In genomic region chr6:43090557-43090952, GRCh38 we compare ENCODE assay signal across 11 cellular contexts. TPM values are rescaled to one million over a fixed set of nuclear protein-coding genes. Genes with fewer than 3 reads are reported as not detected.
DNase-seq lines count a peak whose midpoint lies in the region; ATAC-seq and TF ChIP-seq lines count a peak whose summit lies in the region.
"Had no signal": no experiment of that assay in that cellular context is flagged by ENCODE, and none has a peak within 500 bp of the region (broad histone marks: within the 10 kb centered on the region; RNA-seq: fewer than 3 reads in every experiment).

No MANE protein-coding gene starts in this region.

- TF ChIP-seq CTCF in HCT116 (IDR thresholded peaks at IDR 0.05 in 2 of 3, conservative IDR thresholded peaks at IDR 0.05 in 1 of 3; ENCODE audit: borderline replicate concordance in 1 of 3, insufficient read depth in 1 of 3, low read depth in 2 of 3, low read length in 2 of 3) (no peak), smooth muscle cell (IDR thresholded peaks at IDR 0.05; ENCODE audit: borderline replicate concordance, insufficient read depth, poor library complexity, severe bottlenecking) (no peak)

- RAD21 ChIA-PET in HCT116 (lab: Charles Lee; ENCODE audit: low non-redundant PET in 1 of 2, low total read pairs in 2 of 2, uncharacterized antibody in 2 of 2, unreplicated experiment in 2 of 2), result no interaction called here

- H3K4me1 ChIP-seq in HCT116 (ENCODE audit: control insufficient read depth in 1 of 2, insufficient read depth in 2 of 2, low read length in 2 of 2) (peaks cover 27 to 75% of the 10 kb centered on the region in 2 experiments), iPS-15b (ENCODE audit: control insufficient read depth, insufficient read depth, low read length) (peaks cover 38% of the 10 kb centered on the region), smooth muscle cell (ENCODE audit: low read depth) (peaks cover 52% of the 10 kb centered on the region)
- H3K4me1 ChIP-seq: ascending aorta had no signal

- H3K27ac Mint-ChIP-seq in natural killer cell treated with Interleukin-12 subunit alpha and Interleukin-12 subunit beta and Interleukin-15 and Interleukin-18, amount 100 ng/mL, for 72 hours, result no peak overlapping the region
- H3K27ac Mint-ChIP-seq: stimulated activated naive B cell treated with anti-CD40 and anti-IgM and Interleukin-4, amounts not matched to agents 10 μg/mL and 1 μg/mL and 100 μg/mL, for 72 hours had no signal

- DNase-seq in HCT116 (ENCODE audit: low read depth, low spot score) (no peak), RPMI7951 (ENCODE audit: low read depth) (peak; percentile 24), smooth muscle cell (lab: John Stamatoyannopoulos, UW; ENCODE audit: unreplicated experiment) (no peak), COLO829 (ENCODE audit: low spot score) (no peak)
- no peak for DNase-seq in natural killer cell treated with Interleukin-12 subunit alpha and Interleukin-12 subunit beta and Interleukin-15 and Interleukin-18, amount 100 ng/mL, for 72 hours (ENCODE audit: low spot score)
- DNase-seq in stimulated activated naive CD8-positive, alpha-beta T cell treated with anti-CD3 and anti-CD28 coated beads, Interleukin-15, Interleukin-2, amounts not matched to agents 100 U/mL and 50 U/mL, for 24 hours, result no peak
- DNase-seq: NCI-H187 treated with DMSO at 0.1 percent for 48 hours; stimulated activated naive B cell treated with anti-CD40 and anti-IgM and Interleukin-4, amounts not matched to agents 10 μg/mL and 1 μg/mL and 100 μg/mL, for 72 hours; SW 1271 had no signal

- intact Hi-C loops in HCT116 (cut with micrococcal nuclease), result no loop called here

- H3K27me3 Mint-ChIP-seq in natural killer cell treated with Interleukin-12 subunit alpha and Interleukin-12 subunit beta and Interleukin-15 and Interleukin-18, amount 100 ng/mL, for 72 hours, result peaks cover 0 to 3% of the 10 kb centered on the region in 2 donors
- H3K27me3 Mint-ChIP-seq: stimulated activated naive B cell treated with anti-CD40 and anti-IgM and Interleukin-4, amounts not matched to agents 10 μg/mL and 1 μg/mL and 100 μg/mL, for 72 hours had no signal

- CTCF ChIA-PET in HCT116 (lab: Charles Lee), result no interaction called here

- POLR2A ChIA-PET in HCT116 (lab: Charles Lee), result interaction anchor here (2.5 kb wide), 1 partner anchor 14 kb away, joined by 8 read pairs; the partner anchor contains the start of gene PTK7

- H3K36me3 ChIP-seq in HCT116 (ENCODE audit: control insufficient read depth in 1 of 2, insufficient read depth in 2 of 2, low read length in 2 of 2) (no peaks in the 10 kb centered on the region), iPS-15b (ENCODE audit: control insufficient read depth, insufficient read depth, low read length) (no peaks in the 10 kb centered on the region), smooth muscle cell (ENCODE audit: low read depth) (no peaks in the 10 kb centered on the region)
- H3K36me3 ChIP-seq: ascending aorta had no signal

- H3K27ac ChIP-seq in HCT116 (ENCODE audit: low read depth, low read length) (peak overlapping the region; percentile 56), smooth muscle cell (ENCODE audit: low read depth) (peak overlapping the region; percentile 84)
- H3K27ac ChIP-seq: ascending aorta had no signal

- no peak for TF ChIP-seq POLR2A in HCT116 (IDR thresholded peaks at IDR 0.05; ENCODE audit: borderline replicate concordance, extremely low read depth, insufficient read depth, insufficient read length)

- no peak; the same call in 1 of the 2 replicates for ATAC-seq in HCT116
- no peak for ATAC-seq in natural killer cell treated with Interleukin-12 subunit alpha and Interleukin-12 subunit beta and Interleukin-15 and Interleukin-18, amount 100 ng/mL, for 72 hours
- no peak for ATAC-seq in stimulated activated naive CD8-positive, alpha-beta T cell treated with anti-CD3 and anti-CD28 coated beads, Interleukin-15, Interleukin-2, amounts not matched to agents 100 U/mL and 50 U/mL, for 24 hours
- ATAC-seq: stimulated activated naive B cell treated with anti-CD40 and anti-IgM and Interleukin-4, amounts not matched to agents 10 μg/mL and 1 μg/mL and 100 μg/mL, for 72 hours had no signal

- no peak overlapping the region for H3K9ac ChIP-seq in HCT116 (ENCODE audit: low read length)
- no peak overlapping the region for H3K9ac ChIP-seq in iPS-15b (ENCODE audit: low read depth, low read length)
- peak overlapping the region; percentile 37 for H3K9ac ChIP-seq in smooth muscle cell (ENCODE audit: low read depth)

- H3K9me3 ChIP-seq in HCT116 (ENCODE audit: control insufficient read depth in 1 of 2, insufficient read depth in 1 of 2, low read depth in 1 of 2, low read length in 2 of 2) (no peaks in the 10 kb centered on the region), iPS-15b (ENCODE audit: control insufficient read depth, insufficient read depth, low read length) (no peaks in the 10 kb centered on the region), smooth muscle cell (replicated peaks; ENCODE audit: low read depth) (no peaks in the 10 kb centered on the region)
- H3K9me3 ChIP-seq: ascending aorta had no signal

- peak overlapping the region; percentile 13 for H3K4me2 ChIP-seq in HCT116 (ENCODE audit: low read length)
- H3K4me2 ChIP-seq in smooth muscle cell, result peak overlapping the region; percentile 69

- H3K4me1 Mint-ChIP-seq in natural killer cell treated with Interleukin-12 subunit alpha and Interleukin-12 subunit beta and Interleukin-15 and Interleukin-18, amount 100 ng/mL, for 72 hours (ENCODE audit: low read depth in 2 of 2), result peaks cover 5 to 10% of the 10 kb centered on the region in 2 donors

- TF ChIP-seq RAD21 in HCT116 (IDR thresholded peaks at IDR 0.05; ENCODE audit: low read depth), result no peak

- BruUV-seq in HCT116 (replicated peaks; lab: Mats Ljungman, UMichigan), result no TSS peak

- no peaks in the 10 kb centered on the region; the same call in 1 of the 2 replicates for H4K20me1 ChIP-seq in HCT116 (ENCODE audit: insufficient read depth)
- H4K20me1 ChIP-seq in smooth muscle cell (ENCODE audit: low read depth), result peaks cover 98% of the 10 kb centered on the region

- no peaks in the 10 kb centered on the region for H3K9me3 Mint-ChIP-seq in natural killer cell treated with Interleukin-12 subunit alpha and Interleukin-12 subunit beta and Interleukin-15 and Interleukin-18, amount 100 ng/mL, for 72 hours
- H3K9me3 Mint-ChIP-seq: stimulated activated naive B cell treated with anti-CD40 and anti-IgM and Interleukin-4, amounts not matched to agents 10 μg/mL and 1 μg/mL and 100 μg/mL, for 72 hours had no signal

- H3K4me3 ChIP-seq in HCT116 (replicated peaks in 1 of 2; ENCODE audit: low read depth in 1 of 2, low read length in 2 of 2), result no peak overlapping the region
- H3K4me3 ChIP-seq in iPS-15b (ENCODE audit: low read depth, low read length), result peak overlapping the region; percentile 20
- no peak overlapping the region for H3K4me3 ChIP-seq in smooth muscle cell
- H3K4me3 ChIP-seq: ascending aorta had no signal

- H3K9me2 ChIP-seq in HCT116 (ENCODE audit: insufficient read depth), result no peaks in the 10 kb centered on the region

- H3K27me3 ChIP-seq in HCT116 (ENCODE audit: insufficient read depth, low read length) (no peaks in the 10 kb centered on the region), iPS-15b (ENCODE audit: control insufficient read depth, insufficient read depth, low read length) (no peaks in the 10 kb centered on the region), smooth muscle cell (ENCODE audit: low read depth) (no peaks in the 10 kb centered on the region)
- H3K27me3 ChIP-seq: ascending aorta had no signal

- no peaks in the 10 kb centered on the region for H3K36me3 Mint-ChIP-seq in natural killer cell treated with Interleukin-12 subunit alpha and Interleukin-12 subunit beta and Interleukin-15 and Interleukin-18, amount 100 ng/mL, for 72 hours
- H3K36me3 Mint-ChIP-seq: stimulated activated naive B cell treated with anti-CD40 and anti-IgM and Interleukin-4, amounts not matched to agents 10 μg/mL and 1 μg/mL and 100 μg/mL, for 72 hours had no signal

- no peak overlapping the region for H2AFZ ChIP-seq in HCT116 (ENCODE audit: low read depth, low read length, poor library complexity, severe bottlenecking)
- no peak overlapping the region for H2AFZ ChIP-seq in smooth muscle cell (ENCODE audit: low read depth)

- WGBS in smooth muscle cell (ENCODE audit: low lambda C conversion rate), result 4% methylated on average over 2 of the region's 2 CpGs

- peaks cover 48% of the 10 kb centered on the region for H3F3A ChIP-seq in smooth muscle cell (ENCODE audit: low read depth)

- H3K4me3 Mint-ChIP-seq in natural killer cell treated with Interleukin-12 subunit alpha and Interleukin-12 subunit beta and Interleukin-15 and Interleukin-18, amount 100 ng/mL, for 72 hours, result no peak overlapping the region
- H3K4me3 Mint-ChIP-seq: stimulated activated naive B cell treated with anti-CD40 and anti-IgM and Interleukin-4, amounts not matched to agents 10 μg/mL and 1 μg/mL and 100 μg/mL, for 72 hours had no signal

- H3K79me2 ChIP-seq in HCT116 (ENCODE audit: insufficient read depth, low read length) (peaks cover 86% of the 10 kb centered on the region), smooth muscle cell (ENCODE audit: low read depth) (peaks cover 100% of the 10 kb centered on the region)

RNA-seq across cellular contexts. Expression of gene PTK7, which starts 14.4 kb away (rescaled TPM):
- total RNA-seq in HCT116 (2021; ENCODE audit: unreplicated experiment) (105 TPM), smooth muscle cell (376 and 417 TPM in 2 replicates)
- 101 and 106 TPM in 2 replicates for polyA plus RNA-seq in HCT116 (2012)
- total RNA-seq in RPMI7951 (2014; rRNA removed; shearing (Covaris generic)), result 59.6 and 66.4 TPM in 2 replicates
- polyA plus RNA-seq in smooth muscle cell, result 596 and 598 TPM in 2 replicates
- total RNA-seq in natural killer cell treated with Interleukin-12 subunit alpha and Interleukin-12 subunit beta and Interleukin-15 and Interleukin-18, amount 100 ng/mL, for 72 hours, result 1 to 10 TPM; 1.2 to 4.1 TPM

RNA-seq across cellular contexts. Expression of gene KLC4, which starts 31.1 kb away (rescaled TPM):
- total RNA-seq in HCT116 (2021; ENCODE audit: unreplicated experiment) (16.2 TPM), smooth muscle cell (13.2 and 20.0 TPM in 2 replicates)
- polyA plus RNA-seq in HCT116 (2012), result 14.5 and 17.7 TPM in 2 replicates
- total RNA-seq in RPMI7951 (2014; rRNA removed; shearing (Covaris generic)), result 9.4 and 12.3 TPM in 2 replicates
- 25.3 and 25.7 TPM in 2 replicates for polyA plus RNA-seq in smooth muscle cell
- 10 to 100 TPM; 12.3 to 13.0 TPM for total RNA-seq in natural killer cell treated with Interleukin-12 subunit alpha and Interleukin-12 subunit beta and Interleukin-15 and Interleukin-18, amount 100 ng/mL, for 72 hours

RNA-seq across cellular contexts. Expression of gene MRPL2, which starts 31.3 kb away (rescaled TPM):
- 123 TPM for total RNA-seq in HCT116 (2021; ENCODE audit: unreplicated experiment)
- polyA plus RNA-seq in HCT116 (2012), result 119 and 136 TPM in 2 replicates
- 50.0 and 54.3 TPM in 2 replicates for total RNA-seq in RPMI7951 (2014; rRNA removed; shearing (Covaris generic))
- 16.4 and 24.0 TPM in 2 replicates for total RNA-seq in smooth muscle cell
- polyA plus RNA-seq in smooth muscle cell, result 112 and 125 TPM in 2 replicates
- total RNA-seq in natural killer cell treated with Interleukin-12 subunit alpha and Interleukin-12 subunit beta and Interleukin-15 and Interleukin-18, amount 100 ng/mL, for 72 hours, result 10 to 100 TPM; 41.7 to 59.6 TPM

RNA-seq across cellular contexts. Expression of gene CUL7, which starts 36.9 kb away (rescaled TPM):
- 34.1 TPM for total RNA-seq in HCT116 (2021; ENCODE audit: unreplicated experiment)
- 26.9 and 33.6 TPM in 2 replicates for polyA plus RNA-seq in HCT116 (2012)
- total RNA-seq in RPMI7951 (2014; rRNA removed; shearing (Covaris generic)), result 16.5 and 18.2 TPM in 2 replicates
- 36.9 and 51.4 TPM in 2 replicates for total RNA-seq in smooth muscle cell
- polyA plus RNA-seq in smooth muscle cell, result 48.7 and 49.6 TPM in 2 replicates
- total RNA-seq in natural killer cell treated with Interleukin-12 subunit alpha and Interleukin-12 subunit beta and Interleukin-15 and Interleukin-18, amount 100 ng/mL, for 72 hours, result 1 to 10 TPM; 8.3 to 9.8 TPM

Comparison
In these comparisons a context has a peak if more than half of its experiments do, and no peak if none do; other contexts are left out.
1. RNA of gene PTK7, which starts 14.4 kb away (total RNA-seq): 376 to 417 TPM in smooth muscle cell, 105 TPM in HCT116 (single experiment) and 59.6 to 66.4 TPM in RPMI7951; 1.2 to 4.1 TPM in natural killer cell treated with Interleukin-12 subunit alpha and Interleukin-12 subunit beta and Interleukin-15 and Interleukin-18, amount 100 ng/mL, for 72 hours; every median in the first group is over 10 times any median in the second.